Comparison of ENCODE assay signal across 24 cellular contexts in genomic region chr17:10649031-10649430, GRCh38. TPM values are rescaled to one million over a fixed set of nuclear protein-coding genes. Genes with fewer than 3 reads are reported as not detected.
DNase-seq lines count a peak whose midpoint lies in the region; FAIRE-seq and TF ChIP-seq lines count a peak whose summit lies in the region.
"Had no signal": no experiment of that assay in that cellular context is flagged by ENCODE, and none has a peak within 500 bp of the region (broad histone marks: within the 10 kb centered on the region; RNA-seq: fewer than 3 reads in every experiment).

No MANE protein-coding gene starts in this region.

- H3K4me3 ChIP-seq in bronchial epithelial cell (ENCODE audit: low read depth, low read length) (no peak overlapping the region), foreskin fibroblast (ENCODE audit: low read depth in 1 of 2, low read length in 2 of 2) (no peak overlapping the region)
- H3K4me3 ChIP-seq: body of pancreas, left ventricle myocardium inferior, psoas muscle, SJSA1, testis had no signal

- no peak for TF ChIP-seq CTCF in bronchial epithelial cell (IDR thresholded peaks at IDR 0.05; ENCODE audit: insufficient read depth, low read length, severe bottlenecking)
- no peak for TF ChIP-seq CTCF in foreskin fibroblast (IDR thresholded peaks at IDR 0.05; ENCODE audit: low read depth, low read length)
- TF ChIP-seq CTCF in GM20000 (IDR thresholded peaks at IDR 0.05; ENCODE audit: extremely low read depth, missing control alignments), result no peak

- H3K4me1 Mint-ChIP-seq in activated T-helper 2 cell treated with anti-CD3 and anti-CD28 coated beads, Interferon-gamma antibody, Interleukin-2, Interleukin-4, amounts not matched to agents 10 μg/mL and 5 μg/mL and 100 μg/mL, durations not matched to agents 14 hours and 24 hours and 36 hours (ENCODE audit: low read depth), result peaks cover 9% of the 10 kb centered on the region

- H3K36me3 Mint-ChIP-seq in activated T-helper 2 cell treated with anti-CD3 and anti-CD28 coated beads, Interferon-gamma antibody, Interleukin-2, Interleukin-4, amounts not matched to agents 10 μg/mL and 5 μg/mL and 100 μg/mL, durations not matched to agents 14 hours and 24 hours and 36 hours (ENCODE audit: low read depth), result no peaks in the 10 kb centered on the region
- H3K36me3 Mint-ChIP-seq: activated naive CD4-positive, alpha-beta T cell treated with anti-CD3 and anti-CD28 coated beads, Interleukin-2, amount 50 U/mL, for 72 hours; stimulated activated effector memory CD8-positive, alpha-beta T cell treated with anti-CD3 and anti-CD28 coated beads, Interleukin-12 subunit alpha, Interleukin-12 subunit beta, amount 100 ng/mL, for 72 hours had no signal

- no peak overlapping the region for H3K27ac Mint-ChIP-seq in activated T-helper 2 cell treated with anti-CD3 and anti-CD28 coated beads, Interferon-gamma antibody, Interleukin-2, Interleukin-4, amounts not matched to agents 10 μg/mL and 5 μg/mL and 100 μg/mL, durations not matched to agents 14 hours and 24 hours and 36 hours
- H3K27ac Mint-ChIP-seq: B cell; stimulated activated effector memory CD8-positive, alpha-beta T cell treated with anti-CD3 and anti-CD28 coated beads, Interleukin-12 subunit alpha, Interleukin-12 subunit beta, amount 100 ng/mL, for 72 hours; T-helper 1 cell treated with Interleukin-12 subunit alpha and Interleukin-12 subunit beta and Interleukin-4 antibody, amounts not matched to agents 30 μg/mL and 1 μg/mL, for 36 hours had no signal

- peak; percentile 49 for DNase-seq in HCEC 1CT
- DNase-seq in bronchial epithelial cell (ENCODE audit: low read depth), result peak; percentile 5
- peak; percentile 17 to 30 for DNase-seq in foreskin fibroblast
- no peak for DNase-seq in H4 (ENCODE audit: low spot score)
- no peak for DNase-seq in GM20000 (ENCODE audit: low spot score)
- DNase-seq in SHP77 treated with DMSO at 0.1 percent for 48 hours (lab: John Stamatoyannopoulos, UW), result no peak
- no peak for DNase-seq in activated T-helper 2 cell treated with anti-CD3 and anti-CD28 coated beads, Interferon-gamma antibody, Interleukin-2, Interleukin-4, amounts not matched to agents 10 μg/mL and 5 μg/mL and 100 μg/mL, durations not matched to agents 14 hours and 24 hours and 36 hours (ENCODE audit: low spot score)
- DNase-seq: activated CD4-positive, alpha-beta T cell treated with anti-CD3 and anti-CD28 coated beads for 48 hours; body of pancreas; DMS79; GOT3; left ventricle myocardium inferior; NCI-H1417 treated with DMSO at 0.1 percent for 48 hours; NCI-H2107; NCI-H510A; psoas muscle; testis had no signal

- no peaks in the 10 kb centered on the region for H3K9me3 Mint-ChIP-seq in activated T-helper 2 cell treated with anti-CD3 and anti-CD28 coated beads, Interferon-gamma antibody, Interleukin-2, Interleukin-4, amounts not matched to agents 10 μg/mL and 5 μg/mL and 100 μg/mL, durations not matched to agents 14 hours and 24 hours and 36 hours
- H3K9me3 Mint-ChIP-seq: activated naive CD4-positive, alpha-beta T cell treated with anti-CD3 and anti-CD28 coated beads, Interleukin-2, amount 50 U/mL, for 72 hours; stimulated activated effector memory CD8-positive, alpha-beta T cell treated with anti-CD3 and anti-CD28 coated beads, Interleukin-12 subunit alpha, Interleukin-12 subunit beta, amount 100 ng/mL, for 72 hours; T-helper 1 cell treated with Interleukin-12 subunit alpha and Interleukin-12 subunit beta and Interleukin-4 antibody, amounts not matched to agents 30 μg/mL and 1 μg/mL, for 36 hours had no signal

- no peak for FAIRE-seq in bronchial epithelial cell (lab: Jason Lieb, UNC)
- FAIRE-seq: colon had no signal

- H3K27me3 Mint-ChIP-seq in activated T-helper 2 cell treated with anti-CD3 and anti-CD28 coated beads, Interferon-gamma antibody, Interleukin-2, Interleukin-4, amounts not matched to agents 10 μg/mL and 5 μg/mL and 100 μg/mL, durations not matched to agents 14 hours and 24 hours and 36 hours (ENCODE audit: low read depth), result no peaks in the 10 kb centered on the region

- H3K27me3 ChIP-seq in bronchial epithelial cell (ENCODE audit: control insufficient read depth, insufficient read depth, low read length), result no peaks in the 10 kb centered on the region
- H3K27me3 ChIP-seq: body of pancreas, foreskin keratinocyte, SJSA1, testis had no signal

- intact Hi-C loops in activated T-helper 2 cell treated with anti-CD3 and anti-CD28 coated beads, Interferon-gamma antibody, Interleukin-2, Interleukin-4, amounts not matched to agents 10 μg/mL and 5 μg/mL and 100 μg/mL, durations not matched to agents 14 hours and 24 hours and 36 hours (cut with micrococcal nuclease), result loop anchor here (5.0 to 10.0 kb wide), 2 partner anchors 33 to 1336 kb away; no protein-coding TSS in a partner anchor

- H3K36me3 ChIP-seq in bronchial epithelial cell (ENCODE audit: control insufficient read depth, insufficient read depth, low read length), result no peaks in the 10 kb centered on the region
- H3K36me3 ChIP-seq: left ventricle myocardium inferior, SJSA1 had no signal

- no peak overlapping the region for H3K4me3 Mint-ChIP-seq in activated T-helper 2 cell treated with anti-CD3 and anti-CD28 coated beads, Interferon-gamma antibody, Interleukin-2, Interleukin-4, amounts not matched to agents 10 μg/mL and 5 μg/mL and 100 μg/mL, durations not matched to agents 14 hours and 24 hours and 36 hours (ENCODE audit: low read depth)
- H3K4me3 Mint-ChIP-seq: B cell; stimulated activated effector memory CD8-positive, alpha-beta T cell treated with anti-CD3 and anti-CD28 coated beads, Interleukin-12 subunit alpha, Interleukin-12 subunit beta, amount 100 ng/mL, for 72 hours; T-helper 1 cell treated with Interleukin-12 subunit alpha and Interleukin-12 subunit beta and Interleukin-4 antibody, amounts not matched to agents 30 μg/mL and 1 μg/mL, for 36 hours had no signal

RNA-seq across cellular contexts. Expression of gene MYH3, which starts 8.1 kb away (rescaled TPM):
- total RNA-seq in bronchial epithelial cell, result 1.1 and 1.4 TPM in 2 replicates
- 0.04 TPM in 1 of 2 replicates, not detected in the other for total RNA-seq in H4 (2014; rRNA removed; shearing (Covaris generic))
- total RNA-seq in activated T-helper 2 cell treated with anti-CD3 and anti-CD28 coated beads, Interferon-gamma antibody, Interleukin-2, Interleukin-4, amounts not matched to agents 10 μg/mL and 5 μg/mL and 100 μg/mL, durations not matched to agents 14 hours and 24 hours and 36 hours, result 3.9 and 4.6 TPM in 2 replicates

RNA-seq across cellular contexts. Expression of gene SCO1, which starts 48.3 kb away (rescaled TPM):
- total RNA-seq in bronchial epithelial cell, result 24.2 and 26.8 TPM in 2 replicates
- 24.7 and 27.6 TPM in 2 replicates for total RNA-seq in H4 (2014; rRNA removed; shearing (Covaris generic))
- 35.4 and 37.0 TPM in 2 replicates for total RNA-seq in activated T-helper 2 cell treated with anti-CD3 and anti-CD28 coated beads, Interferon-gamma antibody, Interleukin-2, Interleukin-4, amounts not matched to agents 10 μg/mL and 5 μg/mL and 100 μg/mL, durations not matched to agents 14 hours and 24 hours and 36 hours

RNA-seq across cellular contexts. Expression of gene ADPRM, which starts 48.4 kb away (rescaled TPM):
- total RNA-seq in bronchial epithelial cell, result 14.1 and 20.5 TPM in 2 replicates
- total RNA-seq in H4 (2014; rRNA removed; shearing (Covaris generic)), result 8.5 and 8.8 TPM in 2 replicates
- 10.3 and 10.5 TPM in 2 replicates for total RNA-seq in activated T-helper 2 cell treated with anti-CD3 and anti-CD28 coated beads, Interferon-gamma antibody, Interleukin-2, Interleukin-4, amounts not matched to agents 10 μg/mL and 5 μg/mL and 100 μg/mL, durations not matched to agents 14 hours and 24 hours and 36 hours

Comparison
In these comparisons a context has a peak if more than half of its experiments do, and no peak if none do; other contexts are left out.
1. DNase-seq: peak in HCEC 1CT (single experiment), bronchial epithelial cell (single experiment) and foreskin fibroblast (2 of 2); none in H4 (single experiment), GM20000 (single experiment), SHP77 treated with DMSO at 0.1 percent for 48 hours (single experiment) and activated T-helper 2 cell treated with anti-CD3 and anti-CD28 coated beads, Interferon-gamma antibody, Interleukin-2, Interleukin-4, amounts not matched to agents 10 μg/mL and 5 μg/mL and 100 μg/mL, durations not matched to agents 14 hours and 24 hours and 36 hours (single experiment).